ENCODE assay signal across 8 cellular contexts in genomic region chr11:798093-798713, GRCh38. TPM values are rescaled to one million over a fixed set of nuclear protein-coding genes. Genes with fewer than 3 reads are reported as not detected.
A peak's percentile ranks its signal among the peaks of the same experiment; 100 is the strongest.
DNase-seq lines count a peak whose midpoint lies in the region; ATAC-seq and TF ChIP-seq lines count a peak whose summit lies in the region.

SLC25A22 (minus strand) TSS chr11:798281; CDS start chr11:795006, 3,275 bp downstream.

- no peaks in the 10 kb centered on the region for H3K27me3 Mint-ChIP-seq in activated T-helper 2 cell treated with anti-CD3 and anti-CD28 coated beads, Interferon-gamma antibody, Interleukin-2, Interleukin-4, amounts not matched to agents 10 μg/mL and 5 μg/mL and 100 μg/mL, durations not matched to agents 14 hours and 24 hours and 36 hours (ENCODE audit: low read depth)
- no peaks in the 10 kb centered on the region for H3K27me3 Mint-ChIP-seq in nephron (ENCODE audit: low read depth)

- peaks cover 7% of the 10 kb centered on the region for H3K4me1 Mint-ChIP-seq in activated T-helper 2 cell treated with anti-CD3 and anti-CD28 coated beads, Interferon-gamma antibody, Interleukin-2, Interleukin-4, amounts not matched to agents 10 μg/mL and 5 μg/mL and 100 μg/mL, durations not matched to agents 14 hours and 24 hours and 36 hours (ENCODE audit: low read depth)
- peaks cover 14% of the 10 kb centered on the region for H3K4me1 Mint-ChIP-seq in nephron

- no peak for TF ChIP-seq POLR2A in stomach (IDR thresholded peaks at IDR 0.05)

- peak; percentile 93 for DNase-seq in D341Med (ENCODE audit: low spot score)
- DNase-seq in RPMI7951 (ENCODE audit: low read depth): peak; percentile 70
- peak; percentile 82 for DNase-seq in activated T-helper 2 cell treated with anti-CD3 and anti-CD28 coated beads, Interferon-gamma antibody, Interleukin-2, Interleukin-4, amounts not matched to agents 10 μg/mL and 5 μg/mL and 100 μg/mL, durations not matched to agents 14 hours and 24 hours and 36 hours (ENCODE audit: low spot score)
- DNase-seq in fibroblast of pulmonary artery (ENCODE audit: low read depth): peak; percentile 74
- peak; percentile 85 for DNase-seq in stomach

- TF ChIP-seq EP300 in stomach (IDR thresholded peaks at IDR 0.05): no peak

- H3K9me3 ChIP-seq in HUES64 (ENCODE audit: insufficient read depth, low read depth, low read length) (no peaks in the 10 kb centered on the region), stomach (no peaks in the 10 kb centered on the region)

- peak within 1 kb of the TSS; percentile 90 for H3K4me3 Mint-ChIP-seq in activated T-helper 2 cell treated with anti-CD3 and anti-CD28 coated beads, Interferon-gamma antibody, Interleukin-2, Interleukin-4, amounts not matched to agents 10 μg/mL and 5 μg/mL and 100 μg/mL, durations not matched to agents 14 hours and 24 hours and 36 hours (ENCODE audit: low read depth)
- H3K4me3 Mint-ChIP-seq in nephron: peak within 1 kb of the TSS; percentile 91 to 95 (median 94)

- peaks cover 22% of the 10 kb centered on the region for H3K36me3 ChIP-seq in HUES64 (ENCODE audit: insufficient read depth, low read length)
- H3K36me3 ChIP-seq in stomach: peaks cover 17 to 59% (median 44%) of the 10 kb centered on the region in 4 donors

- H3K36me3 Mint-ChIP-seq in activated T-helper 2 cell treated with anti-CD3 and anti-CD28 coated beads, Interferon-gamma antibody, Interleukin-2, Interleukin-4, amounts not matched to agents 10 μg/mL and 5 μg/mL and 100 μg/mL, durations not matched to agents 14 hours and 24 hours and 36 hours (ENCODE audit: low read depth): peaks cover 8% of the 10 kb centered on the region
- H3K36me3 Mint-ChIP-seq in nephron (ENCODE audit: low read depth): no peaks in the 10 kb centered on the region

- peak within 1 kb of the TSS; percentile 87 for H3K9ac ChIP-seq in HUES64 (ENCODE audit: low read depth, low read length)

- H3K27ac Mint-ChIP-seq in activated T-helper 2 cell treated with anti-CD3 and anti-CD28 coated beads, Interferon-gamma antibody, Interleukin-2, Interleukin-4, amounts not matched to agents 10 μg/mL and 5 μg/mL and 100 μg/mL, durations not matched to agents 14 hours and 24 hours and 36 hours: peak within 1 kb of the TSS; percentile 66
- H3K27ac Mint-ChIP-seq in nephron: peak within 1 kb of the TSS; percentile 87 to 98 (median 94)

- H3K4me1 ChIP-seq in HUES64 (ENCODE audit: insufficient read depth, low read length): 0 out of 2 replicates have a peak, but pooled peaks cover 5% of the 10 kb centered on the region
- H3K4me1 ChIP-seq in stomach: peaks cover 34 to 51% (median 42%) of the 10 kb centered on the region in 4 donors

- ATAC-seq in GM21390 (IDR thresholded peaks at IDR 0.05; ENCODE audit: unreplicated experiment): peak; percentile 68

- H3K27ac ChIP-seq in HUES64 (ENCODE audit: low read depth, low read length) (peak within 1 kb of the TSS; percentile 87), stomach (peak within 1 kb of the TSS; percentile 86 to 92 (median 90))

- peak within 1 kb of the TSS; percentile 84 for H3K4me3 ChIP-seq in HUES64 (ENCODE audit: low read length)
- peak within 1 kb of the TSS; percentile 76 for H3K4me3 ChIP-seq in fibroblast of pulmonary artery (replicated peaks; ENCODE audit: low read depth, low read length)
- H3K4me3 ChIP-seq in stomach: peak within 1 kb of the TSS; percentile 66 to 96 (median 77)

- TF ChIP-seq CTCF in fibroblast of pulmonary artery (IDR thresholded peaks at IDR 0.05; ENCODE audit: low read length, missing control alignments) (peak; percentile 22), nephron (IDR thresholded peaks at IDR 0.05; ENCODE audit: unreplicated experiment in 3 of 3) (peak; percentile 84 to 87 (median 86)), stomach (IDR thresholded peaks at IDR 0.05) (peak in 5 of 7 experiments; percentile 61 to 96 (median 90))

- intact Hi-C loops in activated T-helper 2 cell treated with anti-CD3 and anti-CD28 coated beads, Interferon-gamma antibody, Interleukin-2, Interleukin-4, amounts not matched to agents 10 μg/mL and 5 μg/mL and 100 μg/mL, durations not matched to agents 14 hours and 24 hours and 36 hours (cut with micrococcal nuclease): no loop called here
- intact Hi-C loops in stomach (cut with DNase I; ENCODE audit: low total_unique reads): no loop called here

- no peaks in the 10 kb centered on the region for H3K27me3 ChIP-seq in HUES64 (ENCODE audit: insufficient read depth, low read length)
- H3K27me3 ChIP-seq in stomach: no peaks in the 10 kb centered on the region

- no peaks in the 10 kb centered on the region for H3K9me3 Mint-ChIP-seq in activated T-helper 2 cell treated with anti-CD3 and anti-CD28 coated beads, Interferon-gamma antibody, Interleukin-2, Interleukin-4, amounts not matched to agents 10 μg/mL and 5 μg/mL and 100 μg/mL, durations not matched to agents 14 hours and 24 hours and 36 hours
- H3K9me3 Mint-ChIP-seq in nephron: no peaks in the 10 kb centered on the region

- 10% methylated on average over 69 of the region's 69 CpGs for WGBS in HUES64
- 1 to 12% (median 5%) methylated on average over 12 to 68 of the region's 69 CpGs; no CpG with 5 or more reads in 1 of the 5 donors for WGBS in stomach, 5 donors

RNA-seq across cellular contexts. Expression of gene SLC25A22, which starts in this region (rescaled TPM):
- 30.7 TPM for polyA plus RNA-seq in HUES64 (2013, experiment 1 of 2)
- polyA plus RNA-seq in HUES64 (2013, experiment 2 of 2): 26.8 TPM
- total RNA-seq in RPMI7951 (2014; rRNA removed; shearing (Covaris generic)): 9.5 and 12.7 TPM in 2 replicates
- 58.7 and 64.5 TPM in 2 replicates for total RNA-seq in activated T-helper 2 cell treated with anti-CD3 and anti-CD28 coated beads, Interferon-gamma antibody, Interleukin-2, Interleukin-4, amounts not matched to agents 10 μg/mL and 5 μg/mL and 100 μg/mL, durations not matched to agents 14 hours and 24 hours and 36 hours
- 1 to 10 TPM in 4 of 5 donors, not detected in 1; 5.5 to 9.8 (median 7.4) TPM for total RNA-seq in stomach
- 10 to 100 TPM; 10.1 to 11.9 (median 11.8) TPM for polyA plus RNA-seq in stomach

Comparison
In these comparisons a context has a peak if more than half of its experiments do, and no peak if none do; other contexts are left out.
1. Peak in every context shown above with its lines: DNase-seq, ATAC-seq, H3K4me3 ChIP-seq and H3K27ac ChIP-seq.
2. CTCF ChIP-seq: peak in every context shown above with its lines; median percentile 90 in stomach; 86 in nephron; 22 in fibroblast of pulmonary artery.